ENCODE assay signal across 26 cellular contexts in genomic region chr9:116380496-116380995, GRCh38.
A peak's percentile ranks its signal among the peaks of the same experiment; 100 is the strongest.
DNase-seq lines count a peak whose midpoint lies in the region; ATAC-seq and TF ChIP-seq lines count a peak whose summit lies in the region.
"Had no signal": no experiment of that assay in that cellular context is flagged by ENCODE, and none has a peak within 500 bp of the region (broad histone marks: within the 10 kb centered on the region; RNA-seq: fewer than 3 reads in every experiment).

No MANE protein-coding gene starts in this region.

- no peak overlapping the region for H3K4me3 Mint-ChIP-seq in stimulated activated naive CD8-positive, alpha-beta T cell treated with anti-CD3 and anti-CD28 coated beads, Interleukin-15, amount 100 ng/mL, for 72 hours
- H3K4me3 Mint-ChIP-seq: activated CD4-positive, alpha-beta memory T cell treated with anti-CD3 and anti-CD28 coated beads for 36 hours; activated naive CD4-positive, alpha-beta T cell treated with anti-CD3 and anti-CD28 coated beads for 36 hours; nephron progenitor cell; stimulated activated naive B cell treated with anti-CD40 and anti-IgM and Interleukin-4, amounts not matched to agents 10 μg/mL and 1 μg/mL and 100 μg/mL, for 72 hours; T-helper 1 cell treated with Interleukin-12 subunit alpha and Interleukin-12 subunit beta and Interleukin-4 antibody, amounts not matched to agents 30 μg/mL and 1 μg/mL, for 36 hours had no signal

- no peak for TF ChIP-seq CTCF in choroid plexus epithelial cell (conservative IDR thresholded peaks at IDR 0.05; ENCODE audit: low read depth, low read length)

- H3K9me3 Mint-ChIP-seq in stimulated activated naive CD8-positive, alpha-beta T cell treated with anti-CD3 and anti-CD28 coated beads, Interleukin-15, amount 100 ng/mL, for 72 hours = no peaks in the 10 kb centered on the region
- H3K9me3 Mint-ChIP-seq: activated CD4-positive, alpha-beta memory T cell treated with anti-CD3 and anti-CD28 coated beads for 36 hours; activated naive CD4-positive, alpha-beta T cell treated with anti-CD3 and anti-CD28 coated beads for 36 hours; nephron progenitor cell; T-helper 1 cell treated with Interleukin-12 subunit alpha and Interleukin-12 subunit beta and Interleukin-4 antibody, amounts not matched to agents 30 μg/mL and 1 μg/mL, for 36 hours had no signal

- peaks cover 12% of the 10 kb centered on the region for H3K4me1 Mint-ChIP-seq in stimulated activated naive CD8-positive, alpha-beta T cell treated with anti-CD3 and anti-CD28 coated beads, Interleukin-15, amount 100 ng/mL, for 72 hours

- no peak overlapping the region for H3K27ac Mint-ChIP-seq in stimulated activated naive CD8-positive, alpha-beta T cell treated with anti-CD3 and anti-CD28 coated beads, Interleukin-15, amount 100 ng/mL, for 72 hours
- H3K27ac Mint-ChIP-seq: activated CD4-positive, alpha-beta memory T cell treated with anti-CD3 and anti-CD28 coated beads for 36 hours; activated naive CD4-positive, alpha-beta T cell treated with anti-CD3 and anti-CD28 coated beads for 36 hours; nephron progenitor cell; stimulated activated naive B cell treated with anti-CD40 and anti-IgM and Interleukin-4, amounts not matched to agents 10 μg/mL and 1 μg/mL and 100 μg/mL, for 72 hours; T-helper 1 cell treated with Interleukin-12 subunit alpha and Interleukin-12 subunit beta and Interleukin-4 antibody, amounts not matched to agents 30 μg/mL and 1 μg/mL, for 36 hours had no signal

- DNase-seq in choroid plexus epithelial cell (ENCODE audit: low read depth) (peak; percentile 41), NCI-H2081 (lab: John Stamatoyannopoulos, UW) (no peak), SKM-1 (lab: John Stamatoyannopoulos, UW; ENCODE audit: unreplicated experiment) (no peak), T-helper 2 cell (no peak)
- DNase-seq in stimulated activated naive CD8-positive, alpha-beta T cell treated with anti-CD3 and anti-CD28 coated beads, Interleukin-15, amount 100 ng/mL, for 72 hours = no peak
- DNase-seq: activated CD4-positive, alpha-beta memory T cell treated with anti-CD3 and anti-CD28 coated beads for 36 hours; activated CD4-positive, CD25-positive, alpha-beta regulatory T cell treated with anti-CD3 and anti-CD28 coated beads, Interleukin-2, amount 50 U/mL, for 72 hours; activated naive CD4-positive, alpha-beta T cell treated with anti-CD3 and anti-CD28 coated beads for 36 hours; amygdala; brain microvascular endothelial cell; Calu3; DND-41; GF-D8; glutamatergic neuron; H7; NCI-H1105; NCI-H187; NCI-H2171 treated with DMSO at 0.1 percent for 48 hours; NCI-H510A treated with DMSO at 0.1 percent for 48 hours; nephron progenitor cell; stimulated activated naive B cell treated with anti-CD40 and anti-IgM and Interleukin-4, amounts not matched to agents 10 μg/mL and 1 μg/mL and 100 μg/mL, for 72 hours; upper lobe of right lung had no signal

- no peaks in the 10 kb centered on the region for H3K27me3 Mint-ChIP-seq in stimulated activated naive CD8-positive, alpha-beta T cell treated with anti-CD3 and anti-CD28 coated beads, Interleukin-15, amount 100 ng/mL, for 72 hours
- H3K27me3 Mint-ChIP-seq: activated CD4-positive, alpha-beta memory T cell treated with anti-CD3 and anti-CD28 coated beads for 36 hours; stimulated activated naive B cell treated with anti-CD40 and anti-IgM and Interleukin-4, amounts not matched to agents 10 μg/mL and 1 μg/mL and 100 μg/mL, for 72 hours had no signal

- ATAC-seq in GM19372 (IDR thresholded peaks at IDR 0.05; ENCODE audit: low read depth, unreplicated experiment) = peak; percentile 41
- ATAC-seq in HG03175 (IDR thresholded peaks at IDR 0.05; ENCODE audit: unreplicated experiment) = peak; percentile 75
- peak; percentile 49 for ATAC-seq in stimulated activated naive CD8-positive, alpha-beta T cell treated with anti-CD3 and anti-CD28 coated beads, Interleukin-15, amount 100 ng/mL, for 72 hours
- ATAC-seq: left lobe of liver, upper lobe of right lung had no signal

- H3K4me3 ChIP-seq in choroid plexus epithelial cell (ENCODE audit: low read depth, low read length) = no peak overlapping the region
- H3K4me3 ChIP-seq: upper lobe of right lung had no signal
